ENCODE assay signal across 11 cellular contexts in genomic region chr16:10961231-10961630, GRCh38. TPM values are rescaled to one million over a fixed set of nuclear protein-coding genes. Genes with fewer than 3 reads are reported as not detected.
DNase-seq lines count a peak whose midpoint lies in the region; ATAC-seq and TF ChIP-seq lines count a peak whose summit lies in the region.
"Had no signal": no experiment of that assay in that cellular context is flagged by ENCODE, and none has a peak within 500 bp of the region (broad histone marks: within the 10 kb centered on the region; RNA-seq: fewer than 3 reads in every experiment).

No MANE protein-coding gene starts in this region.

- intact Hi-C loops in lower leg skin (cut with DNase I; ENCODE audit: low total_unique reads), result loop anchor here (10.0 kb wide), 2 partner anchors 434 to 754 kb away; no protein-coding TSS in a partner anchor

- 52 to 67% methylated on average over 7 of the region's 7 CpGs for WGBS in lower leg skin, 2 donors

- no peak for TF ChIP-seq POLR2A in lower leg skin (IDR thresholded peaks at IDR 0.05)

- ATAC-seq in SK-N-SH treated with all-trans-retinoic acid at 6 μM for 48 hours (peak; percentile 73), HG02610 (IDR thresholded peaks at IDR 0.05; ENCODE audit: unreplicated experiment) (no peak)

- TF ChIP-seq CTCF in fibroblast of pulmonary artery (IDR thresholded peaks at IDR 0.05; ENCODE audit: low read length, missing control alignments) (no peak), lower leg skin (IDR thresholded peaks at IDR 0.05) (no peak)

- H3K4me3 ChIP-seq in fibroblast of pulmonary artery (replicated peaks; ENCODE audit: low read depth, low read length) (no peak overlapping the region), lower leg skin (ENCODE audit: low read depth, poor library complexity, severe bottlenecking) (no peak overlapping the region)

- peak; percentile 80 for DNase-seq in Daoy (ENCODE audit: low read depth)
- DNase-seq in fibroblast of pulmonary artery (ENCODE audit: low read depth), result peak; percentile 71
- peak; percentile 51 for DNase-seq in renal cortical epithelial cell (ENCODE audit: low read depth)
- DNase-seq in lower leg skin (ENCODE audit: low spot score in 2 of 2), result no peak
- no peak for DNase-seq in NOMO-1 treated with dmso at 0.1 percent for 144 hours (lab: John Stamatoyannopoulos, UW; ENCODE audit: unreplicated experiment)
- DNase-seq in GOT3 (lab: John Stamatoyannopoulos, UW), result no peak
- DNase-seq: Calu3, endodermal cell, SW 1271 had no signal

TF ChIP-seq in SK-N-SH treated with all-trans-retinoic acid at 6 μM for 48 hours, 23 proteins besides CTCF, POLR2A, EP300 and RAD21:
- no peak for TF ChIP-seq ZFP30 (CRISPR knock-in tag; IDR thresholded peaks at IDR 0.05)
- TF ChIP-seq PPARA (CRISPR knock-in tag; IDR thresholded peaks at IDR 0.05; ENCODE audit: borderline replicate concordance), result no peak
- TF ChIP-seq ISL1 (CRISPR knock-in tag; IDR thresholded peaks at IDR 0.05), result no peak
- no peak for TF ChIP-seq ZC3H10 (CRISPR knock-in tag; IDR thresholded peaks at IDR 0.05)
- no peak for TF ChIP-seq TOX (CRISPR knock-in tag; IDR thresholded peaks at IDR 0.05; ENCODE audit: borderline replicate concordance)
- TF ChIP-seq PATZ1 (CRISPR knock-in tag; IDR thresholded peaks at IDR 0.05; ENCODE audit: borderline replicate concordance), result no peak
- no peak for TF ChIP-seq CREB5 (CRISPR knock-in tag; IDR thresholded peaks at IDR 0.05; ENCODE audit: low read depth)
- TF ChIP-seq TSHZ2 (CRISPR knock-in tag; IDR thresholded peaks at IDR 0.05), result no peak
- TF ChIP-seq OSR1 (CRISPR knock-in tag; IDR thresholded peaks at IDR 0.05), result no peak
- no peak for TF ChIP-seq ESRRG (CRISPR knock-in tag; IDR thresholded peaks at IDR 0.05)
- TF ChIP-seq CSDC2 (CRISPR knock-in tag; IDR thresholded peaks at IDR 0.05), result no peak
- no peak for TF ChIP-seq ZFP3 (CRISPR knock-in tag; IDR thresholded peaks at IDR 0.05)
- TF ChIP-seq SNAI2 (CRISPR knock-in tag; IDR thresholded peaks at IDR 0.05), result no peak
- no peak for TF ChIP-seq BACH2 (CRISPR knock-in tag; IDR thresholded peaks at IDR 0.05; ENCODE audit: borderline replicate concordance)
- no peak for TF ChIP-seq POU6F1 (CRISPR knock-in tag; IDR thresholded peaks at IDR 0.05; ENCODE audit: borderline replicate concordance, low read depth)
- no peak for TF ChIP-seq CSRNP3 (CRISPR knock-in tag; IDR thresholded peaks at IDR 0.05)

RNA-seq across cellular contexts. Expression of gene CLEC16A, which starts 16.9 kb away (rescaled TPM):
- 7.2 TPM in 2 replicates for total RNA-seq in Daoy (2014; rRNA removed; shearing (Covaris generic))
- total RNA-seq in renal cortical epithelial cell (13.2 and 48.3 TPM in 2 replicates), lower leg skin (10 to 100 TPM; 26.8 to 30.0 (median 29.5) TPM)

RNA-seq across cellular contexts. Expression of gene DEXI, which starts 19.0 kb away (rescaled TPM):
- 38.4 and 45.4 TPM in 2 replicates for total RNA-seq in Daoy (2014; rRNA removed; shearing (Covaris generic))
- 29.2 and 47.1 TPM in 2 replicates for total RNA-seq in renal cortical epithelial cell
- 10 to 100 TPM; 38.1 to 63.6 (median 58.9) TPM for total RNA-seq in lower leg skin

Comparison
In these comparisons a context has a peak if more than half of its experiments do, and no peak if none do; other contexts are left out.
1. DNase-seq: peak in Daoy (single experiment), fibroblast of pulmonary artery (single experiment) and renal cortical epithelial cell (single experiment); none in lower leg skin (0 of 2), NOMO-1 treated with dmso at 0.1 percent for 144 hours (single experiment) and GOT3 (single experiment).